Comparison of ENCODE assay signal across 9 cellular contexts in the genomic region with DNA sequence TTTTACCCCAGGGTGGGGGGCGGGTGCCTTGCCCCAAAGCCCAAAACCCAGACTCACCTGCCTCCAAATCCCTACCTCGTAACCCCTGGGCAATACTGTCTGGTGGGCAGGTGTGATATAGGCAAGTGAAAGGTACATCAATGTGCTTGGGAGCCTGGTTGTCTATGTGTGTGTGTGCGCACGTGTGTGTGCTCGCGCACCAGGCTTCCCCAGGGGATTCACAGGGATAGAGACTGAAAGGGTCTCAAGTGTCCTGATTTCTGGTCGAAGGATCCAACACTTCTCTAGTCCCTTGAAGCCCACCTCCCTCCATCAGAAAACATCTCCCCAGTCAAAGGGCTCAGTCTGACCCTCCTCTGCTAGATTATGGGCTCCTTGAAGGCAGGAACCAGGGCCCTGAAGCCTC. TPM values are rescaled to one million over a fixed set of nuclear protein-coding genes. Genes with fewer than 3 reads are reported as not detected.
DNase-seq lines count a peak whose midpoint lies in the region; ATAC-seq, FAIRE-seq and TF ChIP-seq lines count a peak whose summit lies in the region.
"Had no signal": no experiment of that assay in that cellular context is flagged by ENCODE, and none has a peak within 500 bp of the region (broad histone marks: within the 10 kb centered on the region; RNA-seq: fewer than 3 reads in every experiment).

No MANE protein-coding gene starts in this region.

- POLR2A ChIA-PET in PC-3 (lab: Charles Lee; ENCODE audit: unreplicated experiment) = interaction anchor here (0.6 to 0.9 kb wide), 2 partner anchors 148 to 312 kb away, joined by 4 to 11 read pairs; no protein-coding TSS in a partner anchor

- no TSS peak for BruUV-seq in PC-3 (replicated peaks; lab: Mats Ljungman, UMichigan)

- no peak overlapping the region for H3K9ac ChIP-seq in PC-3 (ENCODE audit: low read length)
- no peak overlapping the region for H3K9ac ChIP-seq in endodermal cell (ENCODE audit: extremely low read depth, low read length, poor library complexity, severe bottlenecking)
- H3K9ac ChIP-seq in smooth muscle cell (ENCODE audit: low read depth) = no peak overlapping the region

- H3K4me1 Mint-ChIP-seq in T-helper 1 cell treated with Interleukin-12 subunit alpha and Interleukin-12 subunit beta and Interleukin-4 antibody, amounts not matched to agents 30 μg/mL and 1 μg/mL, for 36 hours (ENCODE audit: low read depth) = peaks cover 54% of the 10 kb centered on the region
- H3K4me1 Mint-ChIP-seq in endodermal cell = peaks cover 31% of the 10 kb centered on the region

- H3K9me3 ChIP-seq in PC-3 (ENCODE audit: low read length) (no peaks in the 10 kb centered on the region), endodermal cell (ENCODE audit: control insufficient read depth, low read length) (no peaks in the 10 kb centered on the region), smooth muscle cell (replicated peaks; ENCODE audit: low read depth) (no peaks in the 10 kb centered on the region)

- peaks cover 11% of the 10 kb centered on the region for H3K79me2 ChIP-seq in PC-3 (ENCODE audit: low read length)
- H3K79me2 ChIP-seq in smooth muscle cell (ENCODE audit: low read depth) = peaks cover 3% of the 10 kb centered on the region

- ATAC-seq in PC-3 = no peak

- H3K4me3 Mint-ChIP-seq in T-helper 1 cell treated with Interleukin-12 subunit alpha and Interleukin-12 subunit beta and Interleukin-4 antibody, amounts not matched to agents 30 μg/mL and 1 μg/mL, for 36 hours = no peak overlapping the region
- no peak overlapping the region for H3K4me3 Mint-ChIP-seq in endodermal cell

- H3K27ac Mint-ChIP-seq in T-helper 1 cell treated with Interleukin-12 subunit alpha and Interleukin-12 subunit beta and Interleukin-4 antibody, amounts not matched to agents 30 μg/mL and 1 μg/mL, for 36 hours = peak overlapping the region; percentile 86
- H3K27ac Mint-ChIP-seq in endodermal cell = peak overlapping the region; percentile 35

- H2AFZ ChIP-seq in PC-3 (ENCODE audit: low read length) (peak overlapping the region; percentile 31; the same call in 1 of the 2 replicates), smooth muscle cell (ENCODE audit: low read depth) (no peak overlapping the region)

- no peaks in the 10 kb centered on the region for H3K9me3 Mint-ChIP-seq in T-helper 1 cell treated with Interleukin-12 subunit alpha and Interleukin-12 subunit beta and Interleukin-4 antibody, amounts not matched to agents 30 μg/mL and 1 μg/mL, for 36 hours
- H3K9me3 Mint-ChIP-seq in endodermal cell = no peaks in the 10 kb centered on the region

- DNase-seq in T-helper 1 cell (no peak), PC-3 (no peak), endodermal cell (peak; percentile 54), smooth muscle cell (lab: John Stamatoyannopoulos, UW; ENCODE audit: unreplicated experiment) (no peak), LoVo (ENCODE audit: low spot score) (no peak), NCI-H1092 treated with DMSO at 0.1 percent for 48 hours (lab: John Stamatoyannopoulos, UW) (no peak), H54 (ENCODE audit: insufficient read length, low spot score) (no peak)

- H3K4me1 ChIP-seq in PC-3 (ENCODE audit: insufficient read depth, low read length) (peaks cover 20% of the 10 kb centered on the region), endodermal cell (ENCODE audit: control insufficient read depth, insufficient read depth, low read length) (peaks cover 11% of the 10 kb centered on the region), smooth muscle cell (ENCODE audit: low read depth) (peaks cover 18% of the 10 kb centered on the region)

- TF ChIP-seq CTCF in PC-3 (conservative IDR thresholded peaks at IDR 0.05; ENCODE audit: low read depth, low read length) (no peak), endodermal cell (conservative IDR thresholded peaks at IDR 0.05) (no peak), smooth muscle cell (IDR thresholded peaks at IDR 0.05; ENCODE audit: borderline replicate concordance, insufficient read depth, poor library complexity, severe bottlenecking) (no peak)

- TF ChIP-seq POLR2A in H54 (IDR thresholded peaks at IDR 0.05; ENCODE audit: low read depth, low read length) = no peak

- H3K9me2 ChIP-seq in PC-3 (replicated peaks; ENCODE audit: low read length) = no peaks in the 10 kb centered on the region

- H4K20me1 ChIP-seq in PC-3 (ENCODE audit: low read length) (no peaks in the 10 kb centered on the region), smooth muscle cell (ENCODE audit: low read depth) (no peaks in the 10 kb centered on the region)

- H3K27ac ChIP-seq in PC-3 (ENCODE audit: low read length) (0 out of 2 replicates have a peak overlapping the region, but pooled peaks have one; percentile 17), endodermal cell (ENCODE audit: low read depth, low read length) (no peak overlapping the region), smooth muscle cell (ENCODE audit: low read depth) (peak overlapping the region; percentile 57)

- H3K27me3 Mint-ChIP-seq in T-helper 1 cell treated with Interleukin-12 subunit alpha and Interleukin-12 subunit beta and Interleukin-4 antibody, amounts not matched to agents 30 μg/mL and 1 μg/mL, for 36 hours (ENCODE audit: low read depth) = no peaks in the 10 kb centered on the region
- peaks cover 20% of the 10 kb centered on the region for H3K27me3 Mint-ChIP-seq in endodermal cell (ENCODE audit: insufficient read depth)

- intact Hi-C loops in PC-3 (cut with micrococcal nuclease) = loop anchor here (5.0 to 10.0 kb wide), 2 partner anchors 259 to 1822 kb away; no protein-coding TSS in a partner anchor

- FAIRE-seq in H54 (lab: Jason Lieb, UNC) = no peak

- H3K27me3 ChIP-seq in PC-3 (ENCODE audit: low read length) (no peaks in the 10 kb centered on the region), endodermal cell (ENCODE audit: control insufficient read depth, insufficient read depth, low read length, poor library complexity, severe bottlenecking) (no peaks in the 10 kb centered on the region), smooth muscle cell (ENCODE audit: low read depth) (no peaks in the 10 kb centered on the region)

- H3K4me3 ChIP-seq in PC-3 (ENCODE audit: low read length) = no peak overlapping the region
- no peak overlapping the region for H3K4me3 ChIP-seq in endodermal cell (ENCODE audit: low read length)
- no peak overlapping the region for H3K4me3 ChIP-seq in smooth muscle cell

- H3F3A ChIP-seq in PC-3 (ENCODE audit: low read length, unreplicated experiment) = no peaks in the 10 kb centered on the region
- H3F3A ChIP-seq in smooth muscle cell (ENCODE audit: low read depth) = peaks cover 15% of the 10 kb centered on the region

- CTCF ChIA-PET in PC-3 (lab: Charles Lee) = interaction anchor here (0.6 to 0.9 kb wide), 4 partner anchors 28 to 232 kb away, joined by 4 to 11 read pairs (median 5); a partner anchor contains a TSS

- peaks cover 4% of the 10 kb centered on the region for H3K36me3 Mint-ChIP-seq in T-helper 1 cell treated with Interleukin-12 subunit alpha and Interleukin-12 subunit beta and Interleukin-4 antibody, amounts not matched to agents 30 μg/mL and 1 μg/mL, for 36 hours (ENCODE audit: low read depth)
- H3K36me3 Mint-ChIP-seq in endodermal cell (ENCODE audit: low read depth) = no peaks in the 10 kb centered on the region

- 85 to 87% methylated on average over 5 to 7 of the region's 7 CpGs for WGBS in endodermal cell (ENCODE audit: insufficient coverage in 1 of 2, insufficient read length in 1 of 2), 2 experiments
- 83% methylated on average over 7 of the region's 7 CpGs for WGBS in smooth muscle cell (ENCODE audit: low lambda C conversion rate)

- H3K4me2 ChIP-seq in PC-3 (ENCODE audit: low read length) (no peak overlapping the region; the same call in 1 of the 2 replicates), smooth muscle cell (no peak overlapping the region)

- H3K36me3 ChIP-seq in PC-3 (ENCODE audit: low read depth, low read length) (no peaks in the 10 kb centered on the region), endodermal cell (ENCODE audit: control insufficient read depth, insufficient read depth, low read length) (no peaks in the 10 kb centered on the region), smooth muscle cell (ENCODE audit: low read depth) (no peaks in the 10 kb centered on the region)
- H3K36me3 ChIP-seq: WERI-Rb-1 had no signal

RNA-seq across cellular contexts. Expression of a gene that starts 28.9 kb away (rescaled TPM):
- total RNA-seq in PC-3 (2014; rRNA removed) (41.5 and 44.9 TPM in 2 replicates), endodermal cell (10 to 100 TPM; 60.3 to 91.0 TPM), smooth muscle cell (20.2 and 58.0 TPM in 2 replicates)
- polyA plus RNA-seq in endodermal cell (2013, experiment 1 of 2) = 72.3 TPM
- polyA plus RNA-seq in endodermal cell (2013, experiment 2 of 2) = 72.7 TPM
- 4.7 and 6.2 TPM in 2 replicates for polyA plus RNA-seq in smooth muscle cell
